ENCODE assay signal across 10 cellular contexts in genomic region chr1:29323636-29324035, GRCh38.
DNase-seq lines count a peak whose midpoint lies in the region; ATAC-seq and TF ChIP-seq lines count a peak whose summit lies in the region.
"Had no signal": no experiment of that assay in that cellular context is flagged by ENCODE, and none has a peak within 500 bp of the region (broad histone marks: within the 10 kb centered on the region; RNA-seq: fewer than 3 reads in every experiment).

No MANE protein-coding gene starts in this region.

- H3K4me3 ChIP-seq in H7 (ENCODE audit: insufficient read depth, low read depth, low read length) (no peak overlapping the region), lower leg skin (ENCODE audit: low read depth, poor library complexity, severe bottlenecking) (no peak overlapping the region)
- H3K4me3 ChIP-seq: A549, GM23248 had no signal

- intact Hi-C loops in lower leg skin (cut with DNase I; ENCODE audit: low total_unique reads): no loop called here

- TF ChIP-seq CTCF in lower leg skin (IDR thresholded peaks at IDR 0.05): no peak

- no peak for ATAC-seq in GM19395 (IDR thresholded peaks at IDR 0.05; ENCODE audit: unreplicated experiment)

- DNase-seq in H7: peak; percentile 39
- DNase-seq in globus pallidus (ENCODE audit: low spot score): peak; percentile 29
- DNase-seq in pons (ENCODE audit: low spot score): peak; percentile 32
- DNase-seq in lower leg skin (ENCODE audit: low spot score in 2 of 2): no peak
- no peak for DNase-seq in HuH-7 (ENCODE audit: low spot score)
- DNase-seq: CD4-positive, CD25-positive, alpha-beta regulatory T cell; DMS53; GM23248 had no signal

- H3K36me3 ChIP-seq in H7 (replicated peaks; ENCODE audit: control insufficient read depth, insufficient read depth, low read length): no peaks in the 10 kb centered on the region; the same call in 1 of the 2 replicates

- 93 to 98% methylated on average over 8 of the region's 8 CpGs for whole genome bisulfite sequencing in lower leg skin, 2 donors

- no peaks in the 10 kb centered on the region for H3K27me3 ChIP-seq in H7 (ENCODE audit: control insufficient read depth, insufficient read depth, low read length)

- no peak for TF ChIP-seq POLR2A in lower leg skin (IDR thresholded peaks at IDR 0.05)

Comparison
In these comparisons a context has a peak if more than half of its experiments do, and no peak if none do; other contexts are left out.
1. DNase-seq: peak in H7 (single experiment), globus pallidus (single experiment) and pons (single experiment); none in lower leg skin (0 of 2) and HuH-7 (single experiment).